In genomic region chr11:77223797-77224196, GRCh38 we compare ENCODE assay signal across 34 cellular contexts.
"Had no signal": no experiment of that assay in that cellular context is flagged by ENCODE, and none has a peak within 500 bp of the region (broad histone marks: within the 10 kb centered on the region; RNA-seq: fewer than 3 reads in every experiment).

No MANE protein-coding gene starts in this region.

- H3K36me3 ChIP-seq: breast epithelium, Peyer's patch had no signal

- H3K4me3 ChIP-seq: body of pancreas, breast epithelium, Peyer's patch had no signal

- DNase-seq: activated CD4-positive, alpha-beta T cell treated with anti-CD3 and anti-CD28 coated beads, Interleukin-2, amount 10 ng/mL, durations not matched to agents 7 days and 5 days; activated CD4-positive, alpha-beta T cell treated with anti-CD3 and anti-CD28 coated beads, Interleukin-2, amount 50 U/mL, for 48 hours; activated CD8-positive, alpha-beta T cell treated with anti-CD3 and anti-CD28 coated beads, Interleukin-2, amount 10 ng/mL, durations not matched to agents 7 days and 5 days; activated gamma-delta T cell; activated naive CD4-positive, alpha-beta T cell treated with Interleukin-2 at 50 U/mL for 16 hours; activated naive CD8-positive, alpha-beta T cell treated with anti-CD3 and anti-CD28 coated beads, Interleukin-2, amount 10 ng/mL, durations not matched to agents 7 days and 5 days; activated T-cell treated with anti-CD3 and anti-CD28 coated beads, Interleukin-2, amount 50 U/mL, for 24 hours; body of pancreas; MM.1S; MV-4-11; NCI-H1092; NCI-H1417; NCI-H146; NCI-H187; NCI-H2029 treated with DMSO at 0.1 percent for 48 hours; NCI-H2171 treated with DMSO at 0.1 percent for 48 hours; NCI-H2227 treated with DMSO at 0.1 percent for 48 hours; NCI-H446; NCI-H510A treated with DMSO at 0.1 percent for 48 hours; NCI-H526 treated with DMSO at 0.1 percent for 48 hours; NK-92 treated with Interleukin-12 subunit alpha and Interleukin-12 subunit beta, amount 100 ng/mL, for 24 hours; PC-3; Peyer's patch; SIG-M5; T-cell; T-helper 17 cell; T-helper 9 cell had no signal

- H3K4me3 Mint-ChIP-seq: activated CD4-positive, alpha-beta T cell treated with anti-CD3 and anti-CD28 coated beads, Interleukin-2, amount 10 ng/mL, durations not matched to agents 7 days and 5 days; activated CD8-positive, alpha-beta T cell treated with anti-CD3 and anti-CD28 coated beads, Interleukin-2, amount 10 ng/mL, durations not matched to agents 7 days and 5 days; activated naive CD4-positive, alpha-beta T cell treated with anti-CD3 and anti-CD28 coated beads, Interleukin-2, amount 50 U/mL, for 24 hours; activated naive CD8-positive, alpha-beta T cell treated with anti-CD3 and anti-CD28 coated beads, Interleukin-2, amount 10 ng/mL, durations not matched to agents 7 days and 5 days; activated T-cell treated with anti-CD3 and anti-CD28 coated beads, Interleukin-2, amount 50 U/mL, for 24 hours; T-cell; T-helper 17 cell had no signal

- H3K27ac Mint-ChIP-seq: activated CD4-positive, alpha-beta T cell treated with anti-CD3 and anti-CD28 coated beads, Interleukin-2, amount 10 ng/mL, durations not matched to agents 7 days and 5 days; activated CD8-positive, alpha-beta T cell treated with anti-CD3 and anti-CD28 coated beads, Interleukin-2, amount 10 ng/mL, durations not matched to agents 7 days and 5 days; activated naive CD4-positive, alpha-beta T cell treated with anti-CD3 and anti-CD28 coated beads, Interleukin-2, amount 50 U/mL, for 24 hours; activated naive CD8-positive, alpha-beta T cell treated with anti-CD3 and anti-CD28 coated beads, Interleukin-2, amount 10 ng/mL, durations not matched to agents 7 days and 5 days; activated T-cell treated with anti-CD3 and anti-CD28 coated beads, Interleukin-2, amount 50 U/mL, for 24 hours; activated T-helper 2 cell treated with anti-CD3 and anti-CD28 coated beads, Interferon-gamma antibody, Interleukin-2, Interleukin-4, amounts not matched to agents 10 μg/mL and 5 μg/mL and 100 μg/mL, durations not matched to agents 14 hours and 24 hours and 36 hours; T-cell; T-helper 17 cell had no signal

- H3K36me3 Mint-ChIP-seq: activated naive CD4-positive, alpha-beta T cell treated with anti-CD3 and anti-CD28 coated beads, Interleukin-2, amount 50 U/mL, for 24 hours; activated naive CD8-positive, alpha-beta T cell treated with anti-CD3 and anti-CD28 coated beads, Interleukin-2, amount 10 ng/mL, durations not matched to agents 7 days and 5 days; T-cell had no signal

- H3K9me3 Mint-ChIP-seq: activated CD4-positive, alpha-beta T cell treated with anti-CD3 and anti-CD28 coated beads, Interleukin-2, amount 10 ng/mL, durations not matched to agents 7 days and 5 days; activated naive CD4-positive, alpha-beta T cell treated with anti-CD3 and anti-CD28 coated beads, Interleukin-2, amount 50 U/mL, for 24 hours; activated T-cell treated with anti-CD3 and anti-CD28 coated beads, Interleukin-2, amount 50 U/mL, for 24 hours; activated T-helper 2 cell treated with anti-CD3 and anti-CD28 coated beads, Interferon-gamma antibody, Interleukin-2, Interleukin-4, amounts not matched to agents 10 μg/mL and 5 μg/mL and 100 μg/mL, durations not matched to agents 14 hours and 24 hours and 36 hours; T-cell had no signal

- H3K27ac ChIP-seq: body of pancreas, breast epithelium, KMS-11, Peyer's patch, RWPE1 had no signal

- H3K4me1 ChIP-seq: body of pancreas, breast epithelium, Peyer's patch had no signal

- H3K9ac ChIP-seq: KMS-11 had no signal

- H3K9me3 ChIP-seq: body of pancreas, breast epithelium, Peyer's patch had no signal

- ATAC-seq: activated CD8-positive, alpha-beta T cell treated with anti-CD3 and anti-CD28 coated beads, Interleukin-2, amount 10 ng/mL, durations not matched to agents 7 days and 5 days; body of pancreas; PC-3; Right ventricle myocardium inferior; SK-N-SH treated with all-trans-retinoic acid at 6 μM for 48 hours; T-cell; T-helper 17 cell had no signal

- H3K27me3 ChIP-seq: body of pancreas, breast epithelium, Peyer's patch had no signal

- H3K4me1 Mint-ChIP-seq: activated CD4-positive, alpha-beta T cell treated with anti-CD3 and anti-CD28 coated beads, Interleukin-2, amount 10 ng/mL, durations not matched to agents 7 days and 5 days; activated naive CD4-positive, alpha-beta T cell treated with anti-CD3 and anti-CD28 coated beads, Interleukin-2, amount 50 U/mL, for 24 hours; activated naive CD8-positive, alpha-beta T cell treated with anti-CD3 and anti-CD28 coated beads, Interleukin-2, amount 10 ng/mL, durations not matched to agents 7 days and 5 days; T-cell; T-helper 17 cell had no signal
